Comparison of ENCODE assay signal across 22 cellular contexts in genomic region chr7:80991654-80992053, GRCh38.
A peak's percentile ranks its signal among the peaks of the same experiment; 100 is the strongest.
DNase-seq lines count a peak whose midpoint lies in the region; ATAC-seq, FAIRE-seq and TF ChIP-seq lines count a peak whose summit lies in the region.
"Had no signal": no experiment of that assay in that cellular context is flagged by ENCODE, and none has a peak within 500 bp of the region (broad histone marks: within the 10 kb centered on the region; RNA-seq: fewer than 3 reads in every experiment).

No MANE protein-coding gene starts in this region.

- FAIRE-seq in RCC 7860 (lab: Jason Lieb, UNC): peak; percentile 18
- FAIRE-seq: GM12892, GM18507, K562 had no signal

- CTCF ChIA-PET in mammary epithelial cell (lab: Charles Lee; ENCODE audit: low non-redundant PET): no interaction called here

- 91% methylated on average over 5 of the region's 5 CpGs for WGBS in smooth muscle cell (ENCODE audit: low lambda C conversion rate)
- 94% methylated on average over 4 of the region's 5 CpGs for WGBS in mammary epithelial cell (ENCODE audit: low coverage, missing lambda C conversion rate)

- dilution Hi-C loops in mammary epithelial cell (cut with HindIII; ENCODE audit: low sequenced_read_pairs): no loop called here

- no peak overlapping the region for H3K4me2 ChIP-seq in osteoblast (ENCODE audit: insufficient read depth, low read length)
- no peak overlapping the region for H3K4me2 ChIP-seq in smooth muscle cell
- H3K4me2 ChIP-seq in mammary epithelial cell (ENCODE audit: insufficient read depth, low read depth, low read length): no peak overlapping the region
- H3K4me2 ChIP-seq: BLaER1 treated with 17β-estradiol and CSF1 and Interleukin-3, amounts not matched to agents 10 nM and 100 nM had no signal

- ATAC-seq in left lobe of liver (peak; percentile 80), GM19467 (IDR thresholded peaks at IDR 0.05; ENCODE audit: unreplicated experiment) (no peak), HG02642 (IDR thresholded peaks at IDR 0.05; ENCODE audit: poor library complexity, unreplicated experiment) (no peak)
- ATAC-seq: CD8-positive, alpha-beta T cell; HCT116; K562 had no signal

- H3K4me1 ChIP-seq in osteoblast (ENCODE audit: insufficient read depth, low read length): no peaks in the 10 kb centered on the region
- H3K4me1 ChIP-seq in smooth muscle cell (ENCODE audit: low read depth): no peaks in the 10 kb centered on the region
- no peaks in the 10 kb centered on the region for H3K4me1 ChIP-seq in mammary epithelial cell (ENCODE audit: insufficient read depth, low read length)
- H3K4me1 ChIP-seq: BLaER1 treated with 17β-estradiol and CSF1 and Interleukin-3, amounts not matched to agents 10 nM and 100 nM had no signal

- no peaks in the 10 kb centered on the region for H3F3A ChIP-seq in smooth muscle cell (ENCODE audit: low read depth)

- H3K79me2 ChIP-seq in osteoblast (ENCODE audit: insufficient read depth, low read length) (no peaks in the 10 kb centered on the region), smooth muscle cell (ENCODE audit: low read depth) (no peaks in the 10 kb centered on the region), mammary epithelial cell (ENCODE audit: insufficient read depth, low read length) (no peaks in the 10 kb centered on the region)

- H3K36me3 ChIP-seq in osteoblast (ENCODE audit: insufficient read depth, low read length): no peaks in the 10 kb centered on the region
- no peaks in the 10 kb centered on the region for H3K36me3 ChIP-seq in smooth muscle cell (ENCODE audit: low read depth)
- H3K36me3 ChIP-seq in mammary epithelial cell (ENCODE audit: insufficient read depth, low read length): no peaks in the 10 kb centered on the region
- H3K36me3 ChIP-seq: BLaER1 treated with 17β-estradiol and CSF1 and Interleukin-3, amounts not matched to agents 10 nM and 100 nM had no signal

- H2AFZ ChIP-seq in osteoblast (ENCODE audit: low read length): peak overlapping the region; percentile 3
- H2AFZ ChIP-seq in smooth muscle cell (ENCODE audit: low read depth): no peak overlapping the region
- H2AFZ ChIP-seq in mammary epithelial cell (ENCODE audit: low read depth, low read length): no peak overlapping the region

- DNase-seq in Caki2 (ENCODE audit: low read depth): peak; percentile 39
- no peak for DNase-seq in RCC 7860 (ENCODE audit: low spot score)
- DNase-seq in left lobe of liver (ENCODE audit: low spot score): no peak
- DNase-seq in osteoblast (ENCODE audit: insufficient read length, low spot score, missing footprints): no peak
- DNase-seq in smooth muscle cell (lab: John Stamatoyannopoulos, UW; ENCODE audit: unreplicated experiment): no peak
- DNase-seq in mammary epithelial cell: no peak
- DNase-seq: 8988T; CD8-positive, alpha-beta T cell; DMS 273 treated with DMSO at 0.1 percent for 48 hours; DMS53; DND-41; EL; GOT3; H7; HFFc6 had no signal

- in situ Hi-C loops in Caki2 (cut with HindIII; ENCODE audit: low pct_unique_long_range_greater_than_20kb, low sequenced_read_pairs): no loop called here
- in situ Hi-C loops in mammary epithelial cell (cut with MboI; ENCODE audit: low sequenced_read_pairs in 2 of 2): no loop called here

- no TSS peak for BruUV-seq in mammary epithelial cell (replicated peaks; lab: Mats Ljungman, UMichigan)

- H3K27ac ChIP-seq in osteoblast (ENCODE audit: low read depth, low read length) (no peak overlapping the region), smooth muscle cell (ENCODE audit: low read depth) (no peak overlapping the region), mammary epithelial cell (ENCODE audit: insufficient read depth, low read depth, low read length) (no peak overlapping the region)
- H3K27ac ChIP-seq: BLaER1 treated with 17β-estradiol and CSF1 and Interleukin-3, amounts not matched to agents 10 nM and 100 nM had no signal

- H4K20me1 ChIP-seq in osteoblast (ENCODE audit: insufficient read depth, low read length): no peaks in the 10 kb centered on the region
- no peaks in the 10 kb centered on the region for H4K20me1 ChIP-seq in smooth muscle cell (ENCODE audit: low read depth)
- H4K20me1 ChIP-seq in mammary epithelial cell (ENCODE audit: insufficient read depth, low read length): no peaks in the 10 kb centered on the region
- H4K20me1 ChIP-seq: BLaER1 treated with 17β-estradiol and CSF1 and Interleukin-3, amounts not matched to agents 10 nM and 100 nM had no signal

- H3K4me3 ChIP-seq in osteoblast (ENCODE audit: insufficient read depth, low read length) (no peak overlapping the region), smooth muscle cell (no peak overlapping the region), mammary epithelial cell (replicated peaks in 1 of 3; ENCODE audit: insufficient read depth in 1 of 3, low read depth in 2 of 3, low read length in 3 of 3) (no peak overlapping the region)
- H3K4me3 ChIP-seq: BLaER1 treated with 17β-estradiol and CSF1 and Interleukin-3, amounts not matched to agents 10 nM and 100 nM; K562 had no signal

- H3K9me3 ChIP-seq in osteoblast (ENCODE audit: low read depth, low read length) (no peaks in the 10 kb centered on the region), smooth muscle cell (replicated peaks; ENCODE audit: low read depth) (no peaks in the 10 kb centered on the region), mammary epithelial cell (replicated peaks; ENCODE audit: insufficient read depth, low read length) (no peaks in the 10 kb centered on the region)

- intact Hi-C loops in mammary epithelial cell (cut with micrococcal nuclease): no loop called here

- no peak overlapping the region for H3K9ac ChIP-seq in smooth muscle cell (ENCODE audit: low read depth)
- H3K9ac ChIP-seq in mammary epithelial cell (ENCODE audit: insufficient read depth, low read length): no peak overlapping the region
- H3K9ac ChIP-seq: BLaER1 treated with 17β-estradiol and CSF1 and Interleukin-3, amounts not matched to agents 10 nM and 100 nM had no signal

- H3K27me3 ChIP-seq in osteoblast (ENCODE audit: insufficient read depth, low read length): no peaks in the 10 kb centered on the region
- no peaks in the 10 kb centered on the region for H3K27me3 ChIP-seq in smooth muscle cell (ENCODE audit: low read depth)
- H3K27me3 ChIP-seq in mammary epithelial cell (ENCODE audit: insufficient read depth, low read length): no peaks in the 10 kb centered on the region
- H3K27me3 ChIP-seq: BLaER1 treated with 17β-estradiol and CSF1 and Interleukin-3, amounts not matched to agents 10 nM and 100 nM had no signal

- TF ChIP-seq CTCF in osteoblast (IDR thresholded peaks at IDR 0.05; ENCODE audit: extremely low read depth, low read depth, low read length): no peak
- no peak for TF ChIP-seq CTCF in smooth muscle cell (IDR thresholded peaks at IDR 0.05; ENCODE audit: borderline replicate concordance, insufficient read depth, poor library complexity, severe bottlenecking)
- no peak for TF ChIP-seq CTCF in mammary epithelial cell (conservative IDR thresholded peaks at IDR 0.05 in 1 of 2, IDR thresholded peaks at IDR 0.05 in 1 of 2; ENCODE audit: extremely low read depth in 1 of 2, insufficient read depth in 1 of 2, low read depth in 1 of 2, low read length in 2 of 2)
